ENCODE assay signal across 8 cellular contexts in the genomic region with DNA sequence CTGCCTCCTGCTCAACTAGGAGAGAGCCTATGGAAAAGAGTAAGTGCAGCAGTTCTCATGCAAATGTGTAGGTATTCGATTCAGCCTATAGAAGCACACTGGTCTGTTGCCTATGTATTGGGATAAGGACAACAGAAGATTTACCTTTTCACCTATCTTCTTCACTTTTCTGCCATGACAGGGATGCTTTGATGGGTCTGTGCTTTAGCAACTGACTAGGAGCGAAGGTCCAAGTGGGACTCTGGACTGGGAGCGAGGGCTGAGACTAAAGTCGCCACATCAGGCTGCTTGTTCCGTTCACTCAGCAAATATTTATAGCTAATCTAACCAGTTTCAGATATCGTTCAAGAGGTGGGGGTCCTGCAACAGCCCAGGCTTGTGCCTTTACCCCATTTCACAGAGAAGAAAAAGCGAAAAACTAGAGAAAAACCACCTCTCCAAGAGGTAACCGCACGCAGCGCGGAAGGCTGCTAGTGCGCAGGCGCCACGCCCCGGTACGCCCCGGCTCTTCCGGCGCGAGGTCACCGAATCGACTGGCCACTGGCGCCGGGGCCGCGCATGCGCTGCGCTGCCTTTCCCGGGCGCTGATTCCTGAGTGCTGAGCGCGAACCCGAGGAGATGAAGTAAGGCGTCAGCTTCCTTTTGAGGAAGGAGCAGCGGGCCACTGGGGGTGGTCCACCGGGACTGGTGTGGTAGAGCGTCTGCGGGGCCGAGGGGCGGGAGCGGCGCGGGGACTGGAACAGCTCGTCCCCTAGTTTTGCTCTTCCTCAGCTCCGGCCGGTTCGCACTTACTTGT. TPM values are rescaled to one million over a fixed set of nuclear protein-coding genes. Genes with fewer than 3 reads are reported as not detected.
DNase-seq lines count a peak whose midpoint lies in the region; ATAC-seq and TF ChIP-seq lines count a peak whose summit lies in the region.

A gene with protein sequence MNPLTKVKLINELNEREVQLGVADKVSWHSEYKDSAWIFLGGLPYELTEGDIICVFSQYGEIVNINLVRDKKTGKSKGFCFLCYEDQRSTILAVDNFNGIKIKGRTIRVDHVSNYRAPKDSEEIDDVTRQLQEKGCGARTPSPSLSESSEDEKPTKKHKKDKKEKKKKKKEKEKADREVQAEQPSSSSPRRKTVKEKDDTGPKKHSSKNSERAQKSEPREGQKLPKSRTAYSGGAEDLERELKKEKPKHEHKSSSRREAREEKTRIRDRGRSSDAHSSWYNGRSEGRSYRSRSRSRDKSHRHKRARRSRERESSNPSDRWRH (plus strand): TSS at position 573 of the 796 bp plus-strand sequence. CDS start 46 bp downstream, at position 619.

- H3K36me3 Mint-ChIP-seq in CD4-positive, alpha-beta memory T cell: peaks cover 0 to 16% of the 10 kb centered on the region in 2 donors

- POLR2A ChIA-PET in CD4-positive, alpha-beta memory T cell (lab: Charles Lee; ENCODE audit: partially characterized antibody): interaction anchor here (2.6 kb wide), 1 partner anchor 62 kb away, joined by 10 read pairs; a partner anchor contains a TSS

- peak; percentile 67 to 77 (median 74) for DNase-seq in CD4-positive, alpha-beta memory T cell
- DNase-seq in NCI-H82 (lab: John Stamatoyannopoulos, UW) (peak; percentile 89), lung (ENCODE audit: low spot score) (peak; percentile 67)
- peak; percentile 19 to 48 for DNase-seq in activated CD8-positive, alpha-beta memory T cell treated with anti-CD3 and anti-CD28 coated beads for 1 hour (ENCODE audit: extremely low read depth in 1 of 2, low read depth in 1 of 2)
- peak; percentile 21 to 50 (median 34) for DNase-seq in stimulated activated CD4-positive, alpha-beta T cell treated with anti-CD3 and anti-CD28 coated beads, TNF-alpha, amount 100 ng/mL, for 48 hours (ENCODE audit: low read depth in 3 of 3)

- peak; percentile 98 for ATAC-seq in GM19397 (IDR thresholded peaks at IDR 0.05; ENCODE audit: unreplicated experiment)
- ATAC-seq in HG03565 (IDR thresholded peaks at IDR 0.05; ENCODE audit: unreplicated experiment): peak; percentile 85
- peak; percentile 94 for ATAC-seq in lung (ENCODE audit: insufficient read depth, low FRiP score)

- peaks cover 7 to 10% of the 10 kb centered on the region in 2 donors for H3K27me3 Mint-ChIP-seq in CD4-positive, alpha-beta memory T cell

- H3K9me3 Mint-ChIP-seq in CD4-positive, alpha-beta memory T cell: peaks cover 0 to 4% (median 0%) of the 10 kb centered on the region in 8 donors

- peak within 1 kb of the TSS; percentile 64 to 99 for H3K4me3 ChIP-seq in CD4-positive, alpha-beta memory T cell (ENCODE audit: low read length in 2 of 2)
- H3K4me3 ChIP-seq in ectodermal cell (ENCODE audit: insufficient read depth, low read depth, low read length) (peak within 1 kb of the TSS; percentile 68), lung (peak within 1 kb of the TSS; percentile 59)

- peaks cover 16% of the 10 kb centered on the region for H3K4me1 ChIP-seq in CD4-positive, alpha-beta memory T cell (ENCODE audit: insufficient read depth, low read length)
- no peaks in the 10 kb centered on the region for H3K4me1 ChIP-seq in ectodermal cell (ENCODE audit: control insufficient read depth, insufficient read depth, low read length)
- no peaks in the 10 kb centered on the region for H3K4me1 ChIP-seq in lung (ENCODE audit: control insufficient read depth in 2 of 2, insufficient read depth in 2 of 2, low read length in 2 of 2)

- H3K27ac Mint-ChIP-seq in CD4-positive, alpha-beta memory T cell: peak within 1 kb of the TSS; percentile 81 to 96 (median 94)

- no peaks in the 10 kb centered on the region for H3K27me3 ChIP-seq in CD4-positive, alpha-beta memory T cell (ENCODE audit: insufficient read depth, low read length)
- H3K27me3 ChIP-seq in ectodermal cell (ENCODE audit: control insufficient read depth, insufficient read depth, low read length, poor library complexity, severe bottlenecking): peaks cover 6% of the 10 kb centered on the region
- peaks cover 1% of the 10 kb centered on the region for H3K27me3 ChIP-seq in lung (ENCODE audit: control insufficient read depth, insufficient read depth)

- peaks cover 7 to 33% (median 18%) of the 10 kb centered on the region in 4 donors for H3K4me1 Mint-ChIP-seq in CD4-positive, alpha-beta memory T cell

- TF ChIP-seq CTCF in lung (IDR thresholded peaks at IDR 0.05; ENCODE audit: control extremely low read depth, extremely low read depth): no peak

- intact Hi-C loops in CD4-positive, alpha-beta memory T cell (cut with micrococcal nuclease): loop anchor here (1.0 to 5.0 kb wide), 2 partner anchors 62 to 501 kb away; a partner anchor contains a TSS

- no peaks in the 10 kb centered on the region for H3K36me3 ChIP-seq in CD4-positive, alpha-beta memory T cell (ENCODE audit: insufficient read depth, low read length)
- H3K36me3 ChIP-seq in ectodermal cell (ENCODE audit: control insufficient read depth, insufficient read depth, low read length): no peaks in the 10 kb centered on the region
- peaks cover 0 to 4% of the 10 kb centered on the region in 2 donors for H3K36me3 ChIP-seq in lung (ENCODE audit: control insufficient read depth in 2 of 2, insufficient read depth in 2 of 2, low read length in 2 of 2)

- 0% methylated on average over 46 to 47 of the region's 47 CpGs for WGBS in ectodermal cell, 2 experiments
- 5 to 34% methylated on average over 34 to 47 of the region's 47 CpGs for WGBS in lung, 2 donors

- H3K4me3 Mint-ChIP-seq in CD4-positive, alpha-beta memory T cell: peak within 1 kb of the TSS; percentile 81 to 95 (median 86)

- CTCF ChIA-PET in CD4-positive, alpha-beta memory T cell (lab: Charles Lee; ENCODE audit: partially characterized antibody): interaction anchor here (1.0 kb wide), 1 partner anchor 23 kb away, joined by 3 read pairs; no protein-coding TSS in a partner anchor

- peak within 1 kb of the TSS; percentile 71 for H3K27ac ChIP-seq in CD4-positive, alpha-beta memory T cell (ENCODE audit: low read depth, low read length)
- H3K27ac ChIP-seq in ectodermal cell (ENCODE audit: insufficient read depth, low read depth, low read length, poor library complexity, severe bottlenecking) (peak within 1 kb of the TSS; percentile 36), lung (ENCODE audit: low read depth in 1 of 2, low read length in 1 of 2) (peak within 1 kb of the TSS; percentile 80)

- H3K9me3 ChIP-seq in CD4-positive, alpha-beta memory T cell (ENCODE audit: control insufficient read depth in 1 of 2, low read length in 2 of 2): no peaks in the 10 kb centered on the region
- H3K9me3 ChIP-seq in ectodermal cell (ENCODE audit: control insufficient read depth, low read length) (no peaks in the 10 kb centered on the region), lung (ENCODE audit: control insufficient read depth in 2 of 2, insufficient read depth in 1 of 2, low read length in 1 of 2) (peaks cover 0 to 3% of the 10 kb centered on the region in 2 donors)

RNA-seq across cellular contexts. Expression of the gene that starts here (rescaled TPM):
- total RNA-seq in CD4-positive, alpha-beta memory T cell: 10 to 100 TPM; 23.0 to 28.0 TPM
- polyA plus RNA-seq in CD4-positive, alpha-beta memory T cell: 10 to 100 TPM; 14.6 to 29.2 TPM
- polyA plus RNA-seq in ectodermal cell (2013, experiment 1 of 4): 36.1 TPM
- polyA plus RNA-seq in ectodermal cell (2013, experiment 2 of 4): 37.9 TPM
- 33.2 TPM for polyA plus RNA-seq in ectodermal cell (2013, experiment 3 of 4)
- 40.7 TPM for polyA plus RNA-seq in ectodermal cell (2013, experiment 4 of 4)
- 10 to 100 TPM; 15.0 to 19.7 TPM for total RNA-seq in lung
- 10 to 100 TPM; 12.1 to 18.3 TPM for polyA plus RNA-seq in lung

Comparison
In these comparisons a context has a peak if more than half of its experiments do, and no peak if none do; other contexts are left out.
1. Peak in every context shown above with its lines: DNase-seq, ATAC-seq, H3K4me3 ChIP-seq and H3K27ac ChIP-seq.
2. DNase-seq: peak in every context shown above with its lines; median percentile 89 in NCI-H82; 74 in CD4-positive, alpha-beta memory T cell; 67 in lung; 34 in stimulated activated CD4-positive, alpha-beta T cell treated with anti-CD3 and anti-CD28 coated beads, TNF-alpha, amount 100 ng/mL, for 48 hours; 34 in activated CD8-positive, alpha-beta memory T cell treated with anti-CD3 and anti-CD28 coated beads for 1 hour.